In genomic region chr19:10238172-10238783, GRCh38 we compare ENCODE assay signal across 9 cellular contexts. TPM values are rescaled to one million over a fixed set of nuclear protein-coding genes. Genes with fewer than 3 reads are reported as not detected.
A peak's percentile ranks its signal among the peaks of the same experiment; 100 is the strongest.
DNase-seq lines count a peak whose midpoint lies in the region; ATAC-seq and TF ChIP-seq lines count a peak whose summit lies in the region.
"Had no signal": no experiment of that assay in that cellular context is flagged by ENCODE, and none has a peak within 500 bp of the region (broad histone marks: within the 10 kb centered on the region; RNA-seq: fewer than 3 reads in every experiment).

No MANE protein-coding gene starts in this region.

- H3K4me3 Mint-ChIP-seq in chondrocyte (ENCODE audit: unreplicated experiment): no peak overlapping the region
- H3K4me3 Mint-ChIP-seq in natural killer cell treated with Interleukin-12 subunit alpha and Interleukin-12 subunit beta and Interleukin-15 and Interleukin-18, amount 100 ng/mL, for 72 hours: peak overlapping the region; percentile 17
- H3K4me3 Mint-ChIP-seq: activated naive CD4-positive, alpha-beta T cell treated with anti-CD3 and anti-CD28 coated beads, Interleukin-2, amount 50 U/mL, for 24 hours had no signal

- TF ChIP-seq CTCF in chondrocyte (IDR thresholded peaks at IDR 0.05): no peak
- TF ChIP-seq CTCF in GM20000 (IDR thresholded peaks at IDR 0.05; ENCODE audit: extremely low read depth, missing control alignments): no peak

- ATAC-seq in natural killer cell treated with Interleukin-12 subunit alpha and Interleukin-12 subunit beta and Interleukin-15 and Interleukin-18, amount 100 ng/mL, for 72 hours: no peak
- ATAC-seq in HG03460 (IDR thresholded peaks at IDR 0.05; ENCODE audit: unreplicated experiment): no peak
- ATAC-seq in GM18519 (IDR thresholded peaks at IDR 0.05; ENCODE audit: low FRiP score, unreplicated experiment): no peak

- H3K9me3 Mint-ChIP-seq in chondrocyte (ENCODE audit: low read depth): no peaks in the 10 kb centered on the region
- no peaks in the 10 kb centered on the region for H3K9me3 Mint-ChIP-seq in natural killer cell treated with Interleukin-12 subunit alpha and Interleukin-12 subunit beta and Interleukin-15 and Interleukin-18, amount 100 ng/mL, for 72 hours
- H3K9me3 Mint-ChIP-seq: activated naive CD4-positive, alpha-beta T cell treated with anti-CD3 and anti-CD28 coated beads, Interleukin-2, amount 50 U/mL, for 24 hours had no signal

- DNase-seq in DMS153 treated with DMSO at 0.1 percent for 48 hours (lab: John Stamatoyannopoulos, UW; ENCODE audit: unreplicated experiment): peak; percentile 91
- DNase-seq in NCI-H2029 treated with DMSO at 0.1 percent for 48 hours (lab: John Stamatoyannopoulos, UW): peak; percentile 90
- DNase-seq in chondrocyte (ENCODE audit: low spot score): no peak
- no peak for DNase-seq in natural killer cell treated with Interleukin-12 subunit alpha and Interleukin-12 subunit beta and Interleukin-15 and Interleukin-18, amount 100 ng/mL, for 72 hours (ENCODE audit: low spot score)
- no peak for DNase-seq in GM20000 (ENCODE audit: low spot score)
- DNase-seq in T-helper 9 cell: no peak

- H3K27me3 Mint-ChIP-seq in chondrocyte (ENCODE audit: low read depth): no peaks in the 10 kb centered on the region
- H3K27me3 Mint-ChIP-seq in natural killer cell treated with Interleukin-12 subunit alpha and Interleukin-12 subunit beta and Interleukin-15 and Interleukin-18, amount 100 ng/mL, for 72 hours: no peaks in the 10 kb centered on the region
- H3K27me3 Mint-ChIP-seq: activated naive CD4-positive, alpha-beta T cell treated with anti-CD3 and anti-CD28 coated beads, Interleukin-2, amount 50 U/mL, for 24 hours had no signal

- H3K36me3 Mint-ChIP-seq in chondrocyte (ENCODE audit: low read depth): no peaks in the 10 kb centered on the region
- H3K36me3 Mint-ChIP-seq in natural killer cell treated with Interleukin-12 subunit alpha and Interleukin-12 subunit beta and Interleukin-15 and Interleukin-18, amount 100 ng/mL, for 72 hours: no peaks in the 10 kb centered on the region
- H3K36me3 Mint-ChIP-seq: activated naive CD4-positive, alpha-beta T cell treated with anti-CD3 and anti-CD28 coated beads, Interleukin-2, amount 50 U/mL, for 24 hours had no signal

- peak overlapping the region; percentile 93 for H3K27ac Mint-ChIP-seq in chondrocyte (ENCODE audit: unreplicated experiment)
- H3K27ac Mint-ChIP-seq in natural killer cell treated with Interleukin-12 subunit alpha and Interleukin-12 subunit beta and Interleukin-15 and Interleukin-18, amount 100 ng/mL, for 72 hours: peak overlapping the region in 1 of 2 donors; percentile 50
- H3K27ac Mint-ChIP-seq: activated naive CD4-positive, alpha-beta T cell treated with anti-CD3 and anti-CD28 coated beads, Interleukin-2, amount 50 U/mL, for 24 hours had no signal

- H3K4me1 Mint-ChIP-seq in chondrocyte (ENCODE audit: low read depth): peaks cover 19% of the 10 kb centered on the region
- H3K4me1 Mint-ChIP-seq in natural killer cell treated with Interleukin-12 subunit alpha and Interleukin-12 subunit beta and Interleukin-15 and Interleukin-18, amount 100 ng/mL, for 72 hours (ENCODE audit: low read depth in 2 of 2): peaks cover 13 to 18% of the 10 kb centered on the region in 2 donors

RNA-seq across cellular contexts. Expression of gene S1PR2, which starts 7.1 kb away (rescaled TPM):
- 4.7 to 13.4 TPM (median 12.0 TPM) in 3 replicates for total RNA-seq in chondrocyte
- total RNA-seq in natural killer cell treated with Interleukin-12 subunit alpha and Interleukin-12 subunit beta and Interleukin-15 and Interleukin-18, amount 100 ng/mL, for 72 hours: 1 to 10 TPM; 6.2 to 6.5 TPM

RNA-seq across cellular contexts. Expression of gene MRPL4, which starts 13.7 kb away (rescaled TPM):
- 39.4 to 46.1 TPM (median 39.6 TPM) in 3 replicates for total RNA-seq in chondrocyte
- total RNA-seq in natural killer cell treated with Interleukin-12 subunit alpha and Interleukin-12 subunit beta and Interleukin-15 and Interleukin-18, amount 100 ng/mL, for 72 hours: 100 to 1,000 TPM in 1 of 2 donors, 10 to 100 TPM in 1; 79.1 to 140 TPM

RNA-seq across cellular contexts. Expression of gene ICAM1, which starts 32.6 kb away (rescaled TPM):
- 3.5 to 21.8 TPM (median 19.0 TPM) in 3 replicates for total RNA-seq in chondrocyte
- 100 to 1,000 TPM; 106 to 264 TPM for total RNA-seq in natural killer cell treated with Interleukin-12 subunit alpha and Interleukin-12 subunit beta and Interleukin-15 and Interleukin-18, amount 100 ng/mL, for 72 hours

RNA-seq across cellular contexts. Expression of gene DNMT1, which starts 43.5 kb away (rescaled TPM):
- total RNA-seq in chondrocyte: 46.1 to 90.2 TPM (median 47.8 TPM) in 3 replicates
- total RNA-seq in natural killer cell treated with Interleukin-12 subunit alpha and Interleukin-12 subunit beta and Interleukin-15 and Interleukin-18, amount 100 ng/mL, for 72 hours: 100 to 1,000 TPM; 322 to 576 TPM

RNA-seq across cellular contexts. Expression of gene ICAM4, which starts 48.5 kb away (rescaled TPM):
- total RNA-seq in chondrocyte: 0.31 TPM in 1 of 3 replicates, not detected in the others
- total RNA-seq in natural killer cell treated with Interleukin-12 subunit alpha and Interleukin-12 subunit beta and Interleukin-15 and Interleukin-18, amount 100 ng/mL, for 72 hours: 1 to 10 TPM; 1.4 to 2.1 TPM

Comparison
In these comparisons a context has a peak if more than half of its experiments do, and no peak if none do; other contexts are left out.
1. DNase-seq: peak in DMS153 treated with DMSO at 0.1 percent for 48 hours (single experiment) and NCI-H2029 treated with DMSO at 0.1 percent for 48 hours (single experiment); none in chondrocyte (single experiment), natural killer cell treated with Interleukin-12 subunit alpha and Interleukin-12 subunit beta and Interleukin-15 and Interleukin-18, amount 100 ng/mL, for 72 hours (single experiment), GM20000 (single experiment) and T-helper 9 cell (single experiment).